Comparison of ENCODE assay signal across 11 cellular contexts in the genomic region with DNA sequence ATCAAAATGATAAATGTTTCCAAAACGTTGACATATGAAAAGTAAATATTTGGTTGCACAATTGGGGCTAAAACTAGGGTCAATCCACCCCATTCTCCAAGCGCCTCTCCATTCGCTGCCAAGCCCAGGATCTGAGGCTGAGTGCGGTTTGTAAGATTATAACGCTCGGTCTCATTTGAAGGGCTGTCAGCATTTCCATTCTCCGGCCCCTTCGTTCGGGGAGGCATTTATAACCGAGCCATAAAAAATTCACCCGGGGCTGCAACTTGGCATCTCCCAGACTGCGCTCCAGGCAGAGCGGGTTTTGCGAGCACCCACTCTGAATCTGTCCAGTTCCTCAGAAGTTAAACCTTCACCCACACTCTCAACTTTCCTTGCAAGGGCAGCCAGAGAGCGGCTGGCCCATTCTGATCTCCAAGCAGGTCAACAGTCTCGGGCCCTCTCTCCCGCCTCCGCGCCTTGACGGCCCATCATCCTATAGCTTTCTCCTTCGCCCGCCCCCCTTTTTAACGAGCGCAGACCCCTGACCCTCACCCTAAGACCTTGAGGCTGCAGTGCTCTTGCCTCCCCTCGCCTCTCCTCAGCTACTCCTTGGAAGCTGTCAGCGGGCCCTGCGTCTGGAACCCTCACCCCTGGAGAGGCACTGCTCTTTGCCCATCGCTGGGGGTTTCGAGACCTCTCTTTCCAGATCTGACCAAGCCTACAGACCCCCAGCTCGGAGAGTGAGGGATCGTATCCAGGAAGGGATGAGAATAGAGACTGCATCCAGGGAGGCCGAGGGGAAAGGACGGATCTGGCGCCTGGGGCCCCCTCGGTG. TPM values are rescaled to one million over a fixed set of nuclear protein-coding genes. Genes with fewer than 3 reads are reported as not detected.
DNase-seq lines count a peak whose midpoint lies in the region; ATAC-seq and TF ChIP-seq lines count a peak whose summit lies in the region.
"Had no signal": no experiment of that assay in that cellular context is flagged by ENCODE, and none has a peak within 500 bp of the region (broad histone marks: within the 10 kb centered on the region; RNA-seq: fewer than 3 reads in every experiment).

No MANE protein-coding gene starts in this region.

- no peak for TF ChIP-seq CTCF in RWPE2 (IDR thresholded peaks at IDR 0.05; ENCODE audit: poor library complexity, severe bottlenecking)
- TF ChIP-seq CTCF in osteoblast (IDR thresholded peaks at IDR 0.05; ENCODE audit: extremely low read depth, low read depth, low read length): no peak

- H2AFZ ChIP-seq in ACC112 (ENCODE audit: low read length, unreplicated experiment) (peak overlapping the region; percentile 83), osteoblast (ENCODE audit: low read length) (peak overlapping the region; percentile 56)

- H3K27ac ChIP-seq in ACC112 (ENCODE audit: low read depth, low read length) (no peak overlapping the region), RWPE2 (ENCODE audit: poor library complexity, severe bottlenecking) (no peak overlapping the region), osteoblast (ENCODE audit: low read depth, low read length) (no peak overlapping the region)

- ATAC-seq in RWPE2 (ENCODE audit: low read depth) (no peak), GM18498 (IDR thresholded peaks at IDR 0.05; ENCODE audit: unreplicated experiment) (no peak)

- H3K36me3 ChIP-seq in ACC112 (ENCODE audit: insufficient read depth, low read length): no peaks in the 10 kb centered on the region
- no peaks in the 10 kb centered on the region for H3K36me3 ChIP-seq in RWPE2 (ENCODE audit: low read depth)
- H3K36me3 ChIP-seq in osteoblast (ENCODE audit: insufficient read depth, low read length): no peaks in the 10 kb centered on the region

- H3K4me3 ChIP-seq in ACC112 (ENCODE audit: low read depth, low read length): peak overlapping the region; percentile 82
- H3K4me3 ChIP-seq in RWPE2 (ENCODE audit: severe bottlenecking): peak overlapping the region; percentile 65
- peak overlapping the region; percentile 75 for H3K4me3 ChIP-seq in osteoblast (ENCODE audit: insufficient read depth, low read length)

- H3K4me1 ChIP-seq in ACC112 (ENCODE audit: control insufficient read depth, insufficient read depth, low read length, unreplicated experiment) (peaks cover 28% of the 10 kb centered on the region), RWPE2 (ENCODE audit: insufficient read depth, poor library complexity, severe bottlenecking) (peaks cover 7% of the 10 kb centered on the region), osteoblast (ENCODE audit: insufficient read depth, low read length) (peaks cover 53% of the 10 kb centered on the region)

- H3K79me2 ChIP-seq in ACC112 (ENCODE audit: control insufficient read depth, insufficient read depth, low read length, unreplicated experiment) (no peaks in the 10 kb centered on the region), osteoblast (ENCODE audit: insufficient read depth, low read length) (no peaks in the 10 kb centered on the region)

- H3K27me3 ChIP-seq in ACC112 (ENCODE audit: insufficient read depth, low read length) (peaks cover 11% of the 10 kb centered on the region; the same call in 1 of the 2 replicates), RWPE2 (ENCODE audit: insufficient read depth, poor library complexity, severe bottlenecking) (no peaks in the 10 kb centered on the region), osteoblast (ENCODE audit: insufficient read depth, low read length) (peaks cover 13% of the 10 kb centered on the region)

- H4K20me1 ChIP-seq in osteoblast (ENCODE audit: insufficient read depth, low read length): peaks cover 15% of the 10 kb centered on the region

- H3K9me3 ChIP-seq in RWPE2 (ENCODE audit: severe bottlenecking) (no peaks in the 10 kb centered on the region), osteoblast (ENCODE audit: low read depth, low read length) (no peaks in the 10 kb centered on the region)

- H3K4me2 ChIP-seq in osteoblast (ENCODE audit: insufficient read depth, low read length): peak overlapping the region; percentile 85

- no peak for DNase-seq in RWPE2 (ENCODE audit: low spot score)
- peak; percentile 43 for DNase-seq in fibroblast of the conjunctiva (ENCODE audit: low read depth)
- peak; percentile 65 for DNase-seq in osteoblast (ENCODE audit: insufficient read length, low spot score, missing footprints)
- DNase-seq in H4 (ENCODE audit: low spot score): no peak
- DNase-seq in NCI-H1105 (lab: John Stamatoyannopoulos, UW): no peak
- DNase-seq in OCI-M2 (lab: John Stamatoyannopoulos, UW; ENCODE audit: unreplicated experiment): no peak
- DNase-seq: activated CD4-positive, alpha-beta T cell treated with anti-CD3 and anti-CD28 coated beads, Interleukin-2, amount 50 U/mL, for 4 hours; dermis blood vessel endothelial cell; IMR-90 had no signal

RNA-seq across cellular contexts. Expression of gene SLIT3, which starts 1.1 kb away (rescaled TPM):
- total RNA-seq in osteoblast: 37.6 and 38.3 TPM in 2 replicates
- 0.58 and 5.5 TPM in 2 replicates for total RNA-seq in H4 (2014; rRNA removed; shearing (Covaris generic))
- total RNA-seq: dermis blood vessel endothelial cell had no signal

Comparison
In these comparisons a context has a peak if more than half of its experiments do, and no peak if none do; other contexts are left out.
1. DNase-seq: peak in fibroblast of the conjunctiva (single experiment) and osteoblast (single experiment); none in RWPE2 (single experiment), H4 (single experiment), NCI-H1105 (single experiment) and OCI-M2 (single experiment).
2. Peak in every context shown above with its lines, with median percentiles within 50 percentile points of each other: H3K4me3 ChIP-seq.